ENCODE assay signal across 15 cellular contexts in the genomic region with DNA sequence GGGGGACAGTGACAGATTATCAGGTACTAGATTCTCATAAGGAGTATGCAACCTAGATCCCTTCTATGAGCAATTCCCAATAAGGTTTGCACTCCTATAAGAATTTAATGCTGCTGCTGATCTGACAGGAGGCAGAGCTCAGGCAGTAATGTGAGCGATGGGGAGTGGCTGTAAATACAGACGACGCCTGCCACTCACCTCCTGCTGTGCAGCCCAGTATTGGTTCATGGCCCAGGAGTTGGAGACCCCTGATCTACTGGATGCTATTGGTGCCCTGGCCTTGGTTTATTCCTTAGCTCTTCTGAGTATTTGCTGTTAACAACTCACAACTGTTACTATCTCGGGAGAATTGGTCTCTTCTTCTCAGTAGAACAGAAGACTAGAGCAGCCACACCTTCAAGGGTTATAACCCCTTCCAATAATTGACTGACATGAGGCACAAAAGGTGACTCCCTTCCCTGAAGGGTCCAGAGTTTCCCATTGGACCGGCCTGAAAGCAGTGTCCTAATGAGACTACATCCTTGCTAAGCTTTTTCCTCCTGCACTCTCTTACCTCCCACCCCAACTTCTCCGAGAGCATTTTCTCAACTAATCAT. TPM values are rescaled to one million over a fixed set of nuclear protein-coding genes. Genes with fewer than 3 reads are reported as not detected.
DNase-seq lines count a peak whose midpoint lies in the region; ATAC-seq, FAIRE-seq and TF ChIP-seq lines count a peak whose summit lies in the region.
"Had no signal": no experiment of that assay in that cellular context is flagged by ENCODE, and none has a peak within 500 bp of the region (broad histone marks: within the 10 kb centered on the region; RNA-seq: fewer than 3 reads in every experiment).

No MANE protein-coding gene starts in this region.

- H3K36me3 Mint-ChIP-seq in type B pancreatic cell, result no peaks in the 10 kb centered on the region

- no peaks in the 10 kb centered on the region for H3K79me2 ChIP-seq in HepG2 (ENCODE audit: insufficient read depth, low read length)
- H3K79me2 ChIP-seq in hepatocyte, result no peaks in the 10 kb centered on the region

- no peak for FAIRE-seq in HepG2 (lab: Jason Lieb, UNC)
- FAIRE-seq: D721Med, HTR-8/SVneo had no signal

- TF ChIP-seq CTCF in HepG2 (CRISPR knock-in tag; IDR thresholded peaks at IDR 0.05) (no peak), right lobe of liver (IDR thresholded peaks at IDR 0.05) (no peak), hepatocyte (IDR thresholded peaks at IDR 0.05; ENCODE audit: poor library complexity) (no peak), type B pancreatic cell (conservative IDR thresholded peaks at IDR 0.05) (no peak)

- intact Hi-C loops in HepG2 (cut with micrococcal nuclease; ENCODE audit: unreplicated experiment) (no loop called here), right lobe of liver (cut with DNase I) (no loop called here)

- no peaks in the 10 kb centered on the region for H4K20me1 ChIP-seq in HepG2 (ENCODE audit: insufficient read depth, low read length)
- H4K20me1 ChIP-seq in hepatocyte (ENCODE audit: insufficient read depth, poor library complexity, severe bottlenecking), result no peaks in the 10 kb centered on the region

- H3K4me3 ChIP-seq in HepG2 (replicated peaks in 1 of 3; ENCODE audit: insufficient read depth in 1 of 3, low read depth in 2 of 3, low read length in 3 of 3), result no peak overlapping the region
- H3K4me3 ChIP-seq in right lobe of liver, result no peak overlapping the region
- no peak overlapping the region for H3K4me3 ChIP-seq in SJSA1
- H3K4me3 ChIP-seq in hepatocyte, result no peak overlapping the region

- TF ChIP-seq EP300 in HepG2 (IDR thresholded peaks at IDR 0.05; ENCODE audit: low read depth in 2 of 2, low read length in 2 of 2) (no peak), HepG2 (CRISPR knock-in tag; IDR thresholded peaks at IDR 0.05; ENCODE audit: borderline replicate concordance) (no peak)

- no peak for TF ChIP-seq RAD21 in HepG2 (CRISPR knock-in tag; IDR thresholded peaks at IDR 0.05)

- peaks cover 22% of the 10 kb centered on the region for H3K4me1 ChIP-seq in HepG2 (ENCODE audit: insufficient read depth, low read length)
- H3K4me1 ChIP-seq in right lobe of liver, result no peaks in the 10 kb centered on the region
- H3K4me1 ChIP-seq in SJSA1 (replicated peaks), result peaks cover 25% of the 10 kb centered on the region
- H3K4me1 ChIP-seq in hepatocyte (ENCODE audit: insufficient read depth), result peaks cover 20% of the 10 kb centered on the region

- TF ChIP-seq POLR2A in HepG2 (IDR thresholded peaks at IDR 0.05; ENCODE audit: insufficient read depth in 1 of 2, low read depth in 2 of 2, low read length in 2 of 2), result no peak
- TF ChIP-seq POLR2A in right lobe of liver (IDR thresholded peaks at IDR 0.05), result no peak

- H3K4me1 Mint-ChIP-seq in type B pancreatic cell (ENCODE audit: unreplicated experiment), result peaks cover 4% of the 10 kb centered on the region

- POLR2A ChIA-PET in HepG2 (lab: Yijun Ruan, JAX), result interaction anchor here (1.3 kb wide), 1 partner anchor 40 kb away, joined by 4 read pairs; a partner anchor contains a TSS

- no peaks in the 10 kb centered on the region for H3K9me3 Mint-ChIP-seq in type B pancreatic cell

- no peak overlapping the region for H3K4me3 Mint-ChIP-seq in type B pancreatic cell

- BruUV-seq in HepG2 (replicated peaks; lab: Mats Ljungman, UMichigan), result no TSS peak

- peak overlapping the region; percentile 59; the same call in 1 of the 2 replicates for H3K4me2 ChIP-seq in HepG2 (ENCODE audit: low read depth, low read length)
- peak overlapping the region; percentile 63 for H3K4me2 ChIP-seq in hepatocyte

- 3% methylated on average over 4 of the region's 6 CpGs for WGBS in HepG2 (ENCODE audit: low lambda C conversion rate)
- 71% methylated on average over 4 of the region's 6 CpGs for WGBS in right lobe of liver (ENCODE audit: insufficient coverage, low coverage, low lambda C conversion rate, missing lambda C conversion rate)
- WGBS in hepatocyte (ENCODE audit: low lambda C conversion rate, missing lambda C conversion rate), result 65% methylated on average over 6 of the region's 6 CpGs

- H3K36me3 ChIP-seq in HepG2 (replicated peaks in 1 of 2; ENCODE audit: control insufficient read depth in 1 of 2, insufficient read depth in 2 of 2, low read length in 2 of 2) (no peaks in the 10 kb centered on the region), right lobe of liver (no peaks in the 10 kb centered on the region), SJSA1 (no peaks in the 10 kb centered on the region), hepatocyte (replicated peaks; ENCODE audit: insufficient read depth, low read depth) (no peaks in the 10 kb centered on the region)

- no peak overlapping the region for H2AFZ ChIP-seq in HepG2 (ENCODE audit: low read length)
- peak overlapping the region; percentile 26 for H2AFZ ChIP-seq in hepatocyte

- no peaks in the 10 kb centered on the region for H3K27me3 Mint-ChIP-seq in type B pancreatic cell

- no peaks in the 10 kb centered on the region for H3K9me2 ChIP-seq in hepatocyte (replicated peaks; ENCODE audit: insufficient read depth)

- H3K27ac Mint-ChIP-seq in type B pancreatic cell, result peak overlapping the region; percentile 81

- H3K9ac ChIP-seq in HepG2 (ENCODE audit: insufficient read depth, low read depth, low read length), result no peak overlapping the region

- no peak overlapping the region for H3K27ac ChIP-seq in HepG2 (ENCODE audit: extremely low read length, insufficient read depth, low read length)
- no peak overlapping the region for H3K27ac ChIP-seq in right lobe of liver
- peak overlapping the region; percentile 81 for H3K27ac ChIP-seq in SJSA1
- H3K27ac ChIP-seq in hepatocyte, result peak overlapping the region; percentile 89

- CTCF ChIA-PET in HepG2 (lab: Yijun Ruan, JAX; ENCODE audit: low intra/inter-chr PET ratio, low total read pairs), result no interaction called here

- no peaks in the 10 kb centered on the region for H3K27me3 ChIP-seq in HepG2 (ENCODE audit: control insufficient read depth in 1 of 2, insufficient read depth in 2 of 2, low read length in 2 of 2)
- no peaks in the 10 kb centered on the region for H3K27me3 ChIP-seq in right lobe of liver
- H3K27me3 ChIP-seq in SJSA1 (replicated peaks), result no peaks in the 10 kb centered on the region
- H3K27me3 ChIP-seq in hepatocyte, result no peaks in the 10 kb centered on the region

- no peaks in the 10 kb centered on the region for H3K9me3 ChIP-seq in HepG2 (ENCODE audit: low read length)
- H3K9me3 ChIP-seq in right lobe of liver, result no peaks in the 10 kb centered on the region
- no peaks in the 10 kb centered on the region for H3K9me3 ChIP-seq in SJSA1 (replicated peaks)
- H3K9me3 ChIP-seq in hepatocyte (ENCODE audit: low read depth), result no peaks in the 10 kb centered on the region

- in situ Hi-C loops in HepG2 (cut with HindIII; ENCODE audit: extremely low pct_ligation_motif_present, low pct_unique_long_range_greater_than_20kb), result no loop called here

- ATAC-seq in HepG2, result peak; percentile 75
- ATAC-seq in right lobe of liver, result no peak
- no peak for ATAC-seq in GM18520 (IDR thresholded peaks at IDR 0.05; ENCODE audit: unreplicated experiment)

- DNase-seq in HepG2 (ENCODE audit: low spot score), result no peak
- no peak for DNase-seq in right lobe of liver
- DNase-seq in SJSA1 (ENCODE audit: low read depth in 1 of 2, low spot score in 2 of 2), result no peak
- no peak for DNase-seq in hepatocyte (ENCODE audit: low spot score)
- DNase-seq in type B pancreatic cell (ENCODE audit: extremely low spot score, unreplicated experiment), result no peak
- DNase-seq in central memory CD4-positive, alpha-beta T cell, result no peak
- no peak for DNase-seq in activated effector memory CD4-positive, alpha-beta T cell treated with Interleukin-2 at 50 U/mL for 16 hours
- DNase-seq: HCEC 1CT, KBM-7, NCI-H1092, NCI-H187 treated with DMSO at 0.1 percent for 48 hours, NCI-H446 treated with DMSO at 0.1 percent for 48 hours had no signal

RNA-seq across cellular contexts. Expression of a gene that starts 35.0 kb away (rescaled TPM):
- total RNA-seq in HepG2 (2016; rRNA removed; fragmentation: Illumina TruSeq; extraction: Trizol) (28.6 and 34.4 TPM in 2 replicates), right lobe of liver (10 to 100 TPM; 12.9 to 16.7 (median 15.1) TPM), hepatocyte (38.8 and 45.9 TPM in 2 replicates), type B pancreatic cell (ENCODE audit: low replicate concordance) (40.8 and 66.9 TPM in 2 replicates)
- 8.0 and 10.1 TPM in 2 replicates for total RNA-seq in HepG2 (2016; cell fraction: cytosol; rRNA removed; fragmentation: Illumina TruSeq; extraction: Trizol; ENCODE audit: low read depth)
- total RNA-seq in HepG2 (2016; cell fraction: insoluble cytoplasmic fraction; rRNA removed; fragmentation: Illumina TruSeq; extraction: Trizol), result 25.2 and 36.1 TPM in 2 replicates
- total RNA-seq in HepG2 (2016; cell fraction: membrane; rRNA removed; fragmentation: Illumina TruSeq; extraction: Trizol), result 12.0 and 13.4 TPM in 2 replicates
- 75.3 and 77.9 TPM in 2 replicates for total RNA-seq in HepG2 (2016; cell fraction: nucleus; rRNA removed; fragmentation: Illumina TruSeq; extraction: Trizol)
- polyA plus RNA-seq in HepG2 (2011; rRNA removed) (16.1 and 19.4 TPM in 2 replicates), hepatocyte (17.5 and 19.3 TPM in 2 replicates)
- polyA plus RNA-seq in HepG2 (2011; cell fraction: cytosol; rRNA removed), result 4.3 and 5.8 TPM in 2 replicates
- 40.1 and 43.2 TPM in 2 replicates for polyA plus RNA-seq in HepG2 (2011; cell fraction: nucleus; rRNA removed)
- 18.6 and 26.4 TPM in 2 replicates for polyA plus RNA-seq in HepG2 (2012)
- 0.87 and 1.1 TPM in 2 replicates for polyA plus RNA-seq in HepG2 (2016; cell fraction: cytosol; fragmentation: Illumina TruSeq; extraction: Trizol; ENCODE audit: low read depth)
- 26.2 and 29.3 TPM in 2 replicates for polyA plus RNA-seq in HepG2 (2016; cell fraction: insoluble cytoplasmic fraction; fragmentation: Illumina TruSeq; extraction: Trizol; ENCODE audit: low read depth)
- 2.9 and 3.1 TPM in 2 replicates for polyA plus RNA-seq in HepG2 (2016; cell fraction: membrane; fragmentation: Illumina TruSeq; extraction: Trizol; ENCODE audit: low read depth)
- 91.7 and 94.4 TPM in 2 replicates for polyA plus RNA-seq in HepG2 (2016; cell fraction: nucleus; fragmentation: Illumina TruSeq; extraction: Trizol; ENCODE audit: insufficient read depth, low read depth)
- 23.1 and 34.2 TPM in 2 replicates for polyA minus RNA-seq in HepG2 (2011; rRNA and poly(A)+ RNA removed; ENCODE audit: low replicate concordance)
- 9.2 and 9.8 TPM in 2 replicates for polyA minus RNA-seq in HepG2 (2011; cell fraction: cytosol; rRNA and poly(A)+ RNA removed)
- 111 and 119 TPM in 2 replicates for polyA minus RNA-seq in HepG2 (2011; cell fraction: nucleus; rRNA and poly(A)+ RNA removed)
- total RNA-seq in SJSA1 (2014; rRNA removed; shearing (Covaris generic)), result 14.5 and 25.4 TPM in 2 replicates

RNA-seq across cellular contexts. Expression of a gene that starts 39.9 kb away (rescaled TPM):
- 32.0 and 32.6 TPM in 2 replicates for total RNA-seq in HepG2 (2016; rRNA removed; fragmentation: Illumina TruSeq; extraction: Trizol)
- 5.4 and 6.5 TPM in 2 replicates for total RNA-seq in HepG2 (2016; cell fraction: cytosol; rRNA removed; fragmentation: Illumina TruSeq; extraction: Trizol; ENCODE audit: low read depth)
- total RNA-seq in HepG2 (2016; cell fraction: insoluble cytoplasmic fraction; rRNA removed; fragmentation: Illumina TruSeq; extraction: Trizol), result 32.5 and 33.8 TPM in 2 replicates
- total RNA-seq in HepG2 (2016; cell fraction: membrane; rRNA removed; fragmentation: Illumina TruSeq; extraction: Trizol), result 11.7 and 12.3 TPM in 2 replicates
- 28.6 and 29.3 TPM in 2 replicates for total RNA-seq in HepG2 (2016; cell fraction: nucleus; rRNA removed; fragmentation: Illumina TruSeq; extraction: Trizol)
- polyA plus RNA-seq in HepG2 (2011; rRNA removed), result 22.8 and 23.2 TPM in 2 replicates
- 11.6 and 13.3 TPM in 2 replicates for polyA plus RNA-seq in HepG2 (2011; cell fraction: cytosol; rRNA removed)
- 5.7 and 6.8 TPM in 2 replicates for polyA plus RNA-seq in HepG2 (2011; cell fraction: nucleus; rRNA removed)
- 19.8 and 27.5 TPM in 2 replicates for polyA plus RNA-seq in HepG2 (2012)
- polyA plus RNA-seq in HepG2 (2016; cell fraction: cytosol; fragmentation: Illumina TruSeq; extraction: Trizol; ENCODE audit: low read depth), result 4.3 and 5.2 TPM in 2 replicates
- polyA plus RNA-seq in HepG2 (2016; cell fraction: insoluble cytoplasmic fraction; fragmentation: Illumina TruSeq; extraction: Trizol; ENCODE audit: low read depth), result 27.0 and 28.4 TPM in 2 replicates
- 9.5 TPM in 2 replicates for polyA plus RNA-seq in HepG2 (2016; cell fraction: membrane; fragmentation: Illumina TruSeq; extraction: Trizol; ENCODE audit: low read depth)
- polyA plus RNA-seq in HepG2 (2016; cell fraction: nucleus; fragmentation: Illumina TruSeq; extraction: Trizol; ENCODE audit: insufficient read depth, low read depth), result 31.9 and 33.1 TPM in 2 replicates
- polyA minus RNA-seq in HepG2 (2011; rRNA and poly(A)+ RNA removed; ENCODE audit: low replicate concordance), result 26.2 and 77.2 TPM in 2 replicates
- polyA minus RNA-seq in HepG2 (2011; cell fraction: cytosol; rRNA and poly(A)+ RNA removed), result 21.9 and 24.7 TPM in 2 replicates
- 20.2 and 23.6 TPM in 2 replicates for polyA minus RNA-seq in HepG2 (2011; cell fraction: nucleus; rRNA and poly(A)+ RNA removed)
- total RNA-seq in right lobe of liver, result 10 to 100 TPM; 20.3 to 32.7 (median 27.5) TPM
- total RNA-seq in SJSA1 (2014; rRNA removed; shearing (Covaris generic)), result 80.0 and 110 TPM in 2 replicates
- total RNA-seq in hepatocyte, result 72.8 and 80.2 TPM in 2 replicates
- polyA plus RNA-seq in hepatocyte, result 40.6 and 54.4 TPM in 2 replicates
- total RNA-seq in type B pancreatic cell (ENCODE audit: low replicate concordance), result 41.7 and 97.5 TPM in 2 replicates

Comparison
In these comparisons a context has a peak if more than half of its experiments do, and no peak if none do; other contexts are left out.
1. H3K27ac ChIP-seq: peak in SJSA1 (single experiment) and hepatocyte (single experiment); none in HepG2 (single experiment) and right lobe of liver (0 of 3).